27 cellular contexts compared by ENCODE assay signal in the genomic region with DNA sequence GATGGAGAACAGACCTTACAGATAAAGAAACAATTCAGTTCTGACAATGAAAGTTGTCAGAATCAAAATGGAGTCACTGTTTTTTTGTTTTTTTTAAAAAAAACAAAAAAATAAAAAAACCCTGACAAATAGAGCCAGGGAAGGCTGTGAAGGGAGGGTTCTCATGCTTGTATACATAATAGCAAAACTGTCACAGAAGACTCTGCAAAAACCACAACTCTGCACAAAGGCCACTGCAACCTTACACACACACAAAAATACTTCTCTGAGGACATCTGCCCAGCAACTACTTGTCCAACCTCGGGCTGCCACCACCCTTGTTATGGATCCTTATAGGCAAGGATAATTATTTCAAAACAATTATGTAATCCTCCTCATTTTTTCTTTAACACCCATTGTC. TPM values are rescaled to one million over a fixed set of nuclear protein-coding genes. Genes with fewer than 3 reads are reported as not detected.
A peak's percentile ranks its signal among the peaks of the same experiment; 100 is the strongest.
DNase-seq lines count a peak whose midpoint lies in the region; ATAC-seq, FAIRE-seq and TF ChIP-seq lines count a peak whose summit lies in the region.
"Had no signal": no experiment of that assay in that cellular context is flagged by ENCODE, and none has a peak within 500 bp of the region (broad histone marks: within the 10 kb centered on the region; RNA-seq: fewer than 3 reads in every experiment).

No MANE protein-coding gene starts in this region.

- TF ChIP-seq CTCF in GM12878 (IDR thresholded peaks at IDR 0.05 in 2 of 3, conservative IDR thresholded peaks at IDR 0.05 in 1 of 3; ENCODE audit: control insufficient read depth in 2 of 3, extremely low read depth in 1 of 3, insufficient read depth in 1 of 3, low read depth in 3 of 3, low read length in 3 of 3), result no peak

- TF ChIP-seq EP300 in GM12878 (IDR thresholded peaks at IDR 0.05; ENCODE audit: borderline replicate concordance in 1 of 2, control insufficient read depth in 1 of 2, low read depth in 2 of 2, low read length in 2 of 2), result no peak

- BruUV-seq in GM12878 (replicated peaks; lab: Mats Ljungman, UMichigan), result no TSS peak

- H3K27me3 ChIP-seq in GM12878 (replicated peaks in 1 of 2; ENCODE audit: control insufficient read depth in 2 of 2, insufficient read depth in 2 of 2, low read length in 1 of 2) (no peaks in the 10 kb centered on the region), mesenchymal stem cell (ENCODE audit: control insufficient read depth in 1 of 2, insufficient read depth in 1 of 2, low read length in 2 of 2) (no peaks in the 10 kb centered on the region)
- H3K27me3 ChIP-seq in naive thymus-derived CD4-positive, alpha-beta T cell (ENCODE audit: control insufficient read depth in 2 of 2, insufficient read depth in 2 of 2, low read length in 2 of 2), result no peaks in the 10 kb centered on the region
- H3K27me3 ChIP-seq: BLaER1 had no signal

- H3K9me3 ChIP-seq in GM12878 (replicated peaks; ENCODE audit: control insufficient read depth, insufficient read depth, low read length) (no peaks in the 10 kb centered on the region), mesenchymal stem cell (ENCODE audit: control insufficient read depth, low read length) (no peaks in the 10 kb centered on the region)
- no peaks in the 10 kb centered on the region for H3K9me3 ChIP-seq in naive thymus-derived CD4-positive, alpha-beta T cell (ENCODE audit: control insufficient read depth in 2 of 3, low read length in 3 of 3)
- H3K9me3 ChIP-seq: BLaER1 had no signal

- no peaks in the 10 kb centered on the region for H3K9me3 Mint-ChIP-seq in activated T-cell treated with anti-CD3 and anti-CD28 coated beads, Interleukin-2, amount 50 U/mL, for 72 hours
- no peaks in the 10 kb centered on the region for H3K9me3 Mint-ChIP-seq in naive thymus-derived CD4-positive, alpha-beta T cell
- no peaks in the 10 kb centered on the region for H3K9me3 Mint-ChIP-seq in activated T-helper 1 cell treated with anti-CD3 and anti-CD28 coated beads, Interleukin-12 subunit alpha, Interleukin-12 subunit beta, Interleukin-2, Interleukin-4 antibody, amounts not matched to agents 30 ng/mL and 10 ng/mL and 1 ng/mL, durations not matched to agents 14 hours and 24 hours and 36 hours
- H3K9me3 Mint-ChIP-seq: CD4-positive, CD25-positive, alpha-beta regulatory T cell had no signal

- CTCF ChIA-PET in GM12878 (lab: Yijun Ruan, JAX), result interaction anchor here (1.0 kb wide), 1 partner anchor 36 kb away, joined by 4 read pairs; no protein-coding TSS in a partner anchor
- CTCF ChIA-PET in naive thymus-derived CD4-positive, alpha-beta T cell (lab: Charles Lee), result no interaction called here

- no peaks in the 10 kb centered on the region for H4K20me1 ChIP-seq in GM12878 (ENCODE audit: control insufficient read depth, insufficient read depth)
- H4K20me1 ChIP-seq: BLaER1 had no signal

- no peak overlapping the region for H3K4ac ChIP-seq in mesenchymal stem cell (ENCODE audit: low read depth in 1 of 2, low read length in 2 of 2)

- POLR2A ChIA-PET in GM12878 (lab: Charles Lee), result no interaction called here
- POLR2A ChIA-PET in naive thymus-derived CD4-positive, alpha-beta T cell (lab: Charles Lee), result no interaction called here

- RAD21 ChIA-PET in GM12878 (lab: Charles Lee; ENCODE audit: unreplicated experiment), result no interaction called here

- ATAC-seq in activated T-cell treated with anti-CD3 and anti-CD28 coated beads, Interleukin-2, amount 50 U/mL, for 72 hours (replicated peaks in 1 of 2), result no peak
- ATAC-seq in GM12878, result peak; percentile 53; the same call in 1 of the 3 replicates
- ATAC-seq in naive thymus-derived CD4-positive, alpha-beta T cell, result no peak
- ATAC-seq: HCT116, K562, Panc1 had no signal

- no peak for TF ChIP-seq POLR2A in GM12878 (IDR thresholded peaks at IDR 0.05; ENCODE audit: low read depth, low read length)

- H2BK5ac ChIP-seq in mesenchymal stem cell (ENCODE audit: low read depth, low read length, poor library complexity, severe bottlenecking), result no peak overlapping the region

- no peak overlapping the region for H3K23ac ChIP-seq in mesenchymal stem cell (ENCODE audit: low read length in 2 of 2)

- H3K27ac Mint-ChIP-seq in activated T-cell treated with anti-CD3 and anti-CD28 coated beads, Interleukin-2, amount 50 U/mL, for 72 hours, result peak overlapping the region; percentile 4
- peak overlapping the region in 1 of 9 donors; percentile 63 for H3K27ac Mint-ChIP-seq in naive thymus-derived CD4-positive, alpha-beta T cell
- H3K27ac Mint-ChIP-seq in activated T-helper 1 cell treated with anti-CD3 and anti-CD28 coated beads, Interleukin-12 subunit alpha, Interleukin-12 subunit beta, Interleukin-2, Interleukin-4 antibody, amounts not matched to agents 30 ng/mL and 10 ng/mL and 1 ng/mL, durations not matched to agents 14 hours and 24 hours and 36 hours, result no peak overlapping the region

- H3K27ac ChIP-seq in GM12878 (ENCODE audit: control insufficient read depth, insufficient read depth), result no peak overlapping the region
- H3K27ac ChIP-seq in mesenchymal stem cell (ENCODE audit: low read length, poor library complexity, severe bottlenecking), result no peak overlapping the region
- H3K27ac ChIP-seq in naive thymus-derived CD4-positive, alpha-beta T cell (ENCODE audit: low read depth, low read length), result no peak overlapping the region
- H3K27ac ChIP-seq: BLaER1, RWPE1 had no signal

- no peak for FAIRE-seq in GM12878 (lab: Jason Lieb, UNC)
- FAIRE-seq: H1, K562 had no signal

- no peak overlapping the region for H3K14ac ChIP-seq in mesenchymal stem cell (ENCODE audit: low read length in 2 of 2)

- no peak overlapping the region for H4K8ac ChIP-seq in mesenchymal stem cell (ENCODE audit: low read length)

- no peak overlapping the region for H3K4me3 Mint-ChIP-seq in activated T-cell treated with anti-CD3 and anti-CD28 coated beads, Interleukin-2, amount 50 U/mL, for 72 hours
- no peak overlapping the region for H3K4me3 Mint-ChIP-seq in naive thymus-derived CD4-positive, alpha-beta T cell
- H3K4me3 Mint-ChIP-seq in activated T-helper 1 cell treated with anti-CD3 and anti-CD28 coated beads, Interleukin-12 subunit alpha, Interleukin-12 subunit beta, Interleukin-2, Interleukin-4 antibody, amounts not matched to agents 30 ng/mL and 10 ng/mL and 1 ng/mL, durations not matched to agents 14 hours and 24 hours and 36 hours, result no peak overlapping the region
- H3K4me3 Mint-ChIP-seq: CD4-positive, CD25-positive, alpha-beta regulatory T cell had no signal

- no peaks in the 10 kb centered on the region for H3K27me3 Mint-ChIP-seq in activated T-cell treated with anti-CD3 and anti-CD28 coated beads, Interleukin-2, amount 50 U/mL, for 72 hours (ENCODE audit: low read depth)
- H3K27me3 Mint-ChIP-seq in naive thymus-derived CD4-positive, alpha-beta T cell, result no peaks in the 10 kb centered on the region
- no peaks in the 10 kb centered on the region for H3K27me3 Mint-ChIP-seq in activated T-helper 1 cell treated with anti-CD3 and anti-CD28 coated beads, Interleukin-12 subunit alpha, Interleukin-12 subunit beta, Interleukin-2, Interleukin-4 antibody, amounts not matched to agents 30 ng/mL and 10 ng/mL and 1 ng/mL, durations not matched to agents 14 hours and 24 hours and 36 hours (ENCODE audit: insufficient read depth)
- H3K27me3 Mint-ChIP-seq: CD4-positive, CD25-positive, alpha-beta regulatory T cell had no signal

- no peak overlapping the region for H2AK5ac ChIP-seq in mesenchymal stem cell (ENCODE audit: low read length, severe bottlenecking)

- H3K4me3 ChIP-seq in GM12878, result no peak overlapping the region
- H3K4me3 ChIP-seq in mesenchymal stem cell (ENCODE audit: insufficient read depth in 1 of 2, low read depth in 1 of 2, low read length in 2 of 2), result no peak overlapping the region
- H3K4me3 ChIP-seq in naive thymus-derived CD4-positive, alpha-beta T cell (ENCODE audit: low read length), result no peak overlapping the region
- H3K4me3 ChIP-seq: BLaER1, K562 had no signal

- no peak overlapping the region for H4K91ac ChIP-seq in mesenchymal stem cell (ENCODE audit: low read length)

- no peak overlapping the region for H2BK120ac ChIP-seq in mesenchymal stem cell (ENCODE audit: low read depth, low read length)

- H3K79me1 ChIP-seq in mesenchymal stem cell (replicated peaks; ENCODE audit: low read length, poor library complexity, severe bottlenecking), result no peaks in the 10 kb centered on the region

- H3K4me1 ChIP-seq in GM12878 (ENCODE audit: control insufficient read depth, insufficient read depth, low read length) (0 out of 2 replicates have a peak, but pooled peaks cover 2% of the 10 kb centered on the region), mesenchymal stem cell (ENCODE audit: control insufficient read depth, insufficient read depth, low read depth, low read length) (no peaks in the 10 kb centered on the region)
- no peaks in the 10 kb centered on the region for H3K4me1 ChIP-seq in naive thymus-derived CD4-positive, alpha-beta T cell (ENCODE audit: control insufficient read depth in 2 of 2, insufficient read depth in 2 of 2, low read length in 2 of 2)

- H3K18ac ChIP-seq in mesenchymal stem cell (ENCODE audit: low read depth in 1 of 2, low read length in 2 of 2), result no peak overlapping the region

- H3K36me3 ChIP-seq in GM12878 (ENCODE audit: control insufficient read depth in 2 of 2, insufficient read depth in 2 of 2, low read length in 1 of 2) (0 out of 4 replicates have a peak, but pooled peaks cover 0 to 2% of the 10 kb centered on the region in 2 experiments), mesenchymal stem cell (ENCODE audit: control insufficient read depth in 1 of 2, insufficient read depth in 2 of 2, low read depth in 1 of 2, low read length in 2 of 2) (peaks cover 0 to 2% of the 10 kb centered on the region in 2 experiments)
- H3K36me3 ChIP-seq in naive thymus-derived CD4-positive, alpha-beta T cell (ENCODE audit: control insufficient read depth in 2 of 3, insufficient read depth in 3 of 3, low read length in 3 of 3), result no peaks in the 10 kb centered on the region
- H3K36me3 ChIP-seq: BLaER1 had no signal

- WGBS in GM12878 (ENCODE audit: insufficient coverage, insufficient replicate concordance, low lambda C conversion rate, missing lambda C conversion rate), result 0% methylated on average over 1 of the region's 1 CpG
- 100% methylated on average over 1 of the region's 1 CpG for WGBS in mesenchymal stem cell

- intact Hi-C loops in GM12878 (cut with micrococcal nuclease; ENCODE audit: unreplicated experiment), result no loop called here
- intact Hi-C loops in naive thymus-derived CD4-positive, alpha-beta T cell (cut with micrococcal nuclease), result no loop called here
- intact Hi-C loops in activated T-helper 1 cell treated with anti-CD3 and anti-CD28 coated beads, Interleukin-12 subunit alpha, Interleukin-12 subunit beta, Interleukin-2, Interleukin-4 antibody, amounts not matched to agents 30 ng/mL and 10 ng/mL and 1 ng/mL, durations not matched to agents 14 hours and 24 hours and 36 hours (cut with micrococcal nuclease), result loop anchor here (10.0 kb wide), 1 partner anchor 554 kb away; no protein-coding TSS in a partner anchor

- H3K9ac ChIP-seq in GM12878 (ENCODE audit: control insufficient read depth, insufficient read depth, low read length), result no peak overlapping the region
- no peak overlapping the region for H3K9ac ChIP-seq in mesenchymal stem cell (ENCODE audit: low read length)
- H3K9ac ChIP-seq: BLaER1 had no signal

- H3K36me3 Mint-ChIP-seq in activated T-cell treated with anti-CD3 and anti-CD28 coated beads, Interleukin-2, amount 50 U/mL, for 72 hours (ENCODE audit: insufficient read depth in 2 of 2), result peaks cover 1 to 3% of the 10 kb centered on the region in 2 donors
- H3K36me3 Mint-ChIP-seq in naive thymus-derived CD4-positive, alpha-beta T cell, result peaks cover 0 to 18% (median 0%) of the 10 kb centered on the region in 5 donors
- H3K36me3 Mint-ChIP-seq in activated T-helper 1 cell treated with anti-CD3 and anti-CD28 coated beads, Interleukin-12 subunit alpha, Interleukin-12 subunit beta, Interleukin-2, Interleukin-4 antibody, amounts not matched to agents 30 ng/mL and 10 ng/mL and 1 ng/mL, durations not matched to agents 14 hours and 24 hours and 36 hours (ENCODE audit: low read depth), result peaks cover 20% of the 10 kb centered on the region

- H2BK15ac ChIP-seq in mesenchymal stem cell (ENCODE audit: low read depth, poor library complexity, severe bottlenecking), result no peak overlapping the region

- H2AFZ ChIP-seq in GM12878 (ENCODE audit: control insufficient read depth, low read depth, low read length) (no peak overlapping the region), mesenchymal stem cell (ENCODE audit: low read depth, low read length) (no peak overlapping the region)

- in situ Hi-C loops in GM12878 (cut with MboI), result no loop called here

- SMC1A ChIA-PET in GM12878 (lab: Charles Lee; ENCODE audit: uncharacterized antibody, unreplicated experiment), result interaction anchor here (0.7 kb wide), 1 partner anchor 206 kb away, joined by 3 read pairs; no protein-coding TSS in a partner anchor

- peaks cover 6% of the 10 kb centered on the region for H3K4me1 Mint-ChIP-seq in activated T-cell treated with anti-CD3 and anti-CD28 coated beads, Interleukin-2, amount 50 U/mL, for 72 hours (ENCODE audit: low read depth)
- H3K4me1 Mint-ChIP-seq in naive thymus-derived CD4-positive, alpha-beta T cell, result peaks cover 0 to 27% (median 0%) of the 10 kb centered on the region in 7 donors
- peaks cover 24% of the 10 kb centered on the region for H3K4me1 Mint-ChIP-seq in activated T-helper 1 cell treated with anti-CD3 and anti-CD28 coated beads, Interleukin-12 subunit alpha, Interleukin-12 subunit beta, Interleukin-2, Interleukin-4 antibody, amounts not matched to agents 30 ng/mL and 10 ng/mL and 1 ng/mL, durations not matched to agents 14 hours and 24 hours and 36 hours (ENCODE audit: low read depth)

- DNase-seq in activated T-cell treated with anti-CD3 and anti-CD28 coated beads, Interleukin-2, amount 50 U/mL, for 72 hours, result no peak
- no peak for DNase-seq in activated T-cell treated with anti-CD3 and anti-CD28 coated beads for 4 hours
- no peak for DNase-seq in GM12878 (ENCODE audit: low read depth, low spot score)
- peak; percentile 32 for DNase-seq in mesenchymal stem cell
- no peak for DNase-seq in naive thymus-derived CD4-positive, alpha-beta T cell
- no peak for DNase-seq in activated T-helper 1 cell treated with anti-CD3 and anti-CD28 coated beads, Interleukin-12 subunit alpha, Interleukin-12 subunit beta, Interleukin-2, Interleukin-4 antibody, amounts not matched to agents 30 ng/mL and 10 ng/mL and 1 ng/mL, durations not matched to agents 14 hours and 24 hours and 36 hours (ENCODE audit: low spot score)
- no peak for DNase-seq in HPDE6-E6E7 (ENCODE audit: extremely low spot score)
- DNase-seq: CD4-positive, CD25-positive, alpha-beta regulatory T cell; Kasumi-1; NCI-H1092 treated with DMSO at 0.1 percent for 48 hours; NCI-H1436; NCI-H187; NCI-H2081 treated with DMSO at 0.1 percent for 48 hours; NCI-H2171; NCI-H226; NCI-H510A; NCI-H69; SHP77 had no signal

- no peak overlapping the region for H2BK12ac ChIP-seq in mesenchymal stem cell (ENCODE audit: low read length in 2 of 2)

- no peak overlapping the region for H3K4me2 ChIP-seq in GM12878 (ENCODE audit: control insufficient read depth, insufficient read depth)
- no peak overlapping the region for H3K4me2 ChIP-seq in mesenchymal stem cell (ENCODE audit: low read length, poor library complexity, severe bottlenecking)
- H3K4me2 ChIP-seq: BLaER1 had no signal

- no peaks in the 10 kb centered on the region for H3K79me2 ChIP-seq in GM12878 (ENCODE audit: control insufficient read depth, insufficient read depth, low read length)

- no peak for TF ChIP-seq RAD21 in GM12878 (IDR thresholded peaks at IDR 0.05; ENCODE audit: insufficient read depth, low read depth, low read length)

RNA-seq across cellular contexts. Expression of gene C2orf66, which starts 41.9 kb away (rescaled TPM):
- under 1 TPM; 0.38 to 0.60 TPM for total RNA-seq in activated T-cell treated with anti-CD3 and anti-CD28 coated beads, Interleukin-2, amount 50 U/mL, for 72 hours
- 0.23 and 0.49 TPM in 2 replicates for total RNA-seq in GM12878 (2013; cell fraction: nucleolus; rRNA removed)
- total RNA-seq in GM12878 (2014; rRNA removed), result 0.05 TPM in 1 of 2 replicates, not detected in the other
- total RNA-seq in GM12878 (2014; rRNA removed; fragmentation: Illumina TruSeq; extraction: Trizol), result 0.09 TPM in 1 of 2 replicates, not detected in the other
- total RNA-seq in GM12878 (2021), result not detected in 2 replicates
- polyA plus RNA-seq in GM12878 (2011; ENCODE audit: low read depth), result not detected
- polyA plus RNA-seq in GM12878 (2011; rRNA removed), result 0.07 and 0.17 TPM in 2 replicates
- polyA plus RNA-seq in GM12878 (2011; cell fraction: cytosol; rRNA removed), result 0.04 TPM in 1 of 2 replicates, not detected in the other
- 0.47 and 0.49 TPM in 2 replicates for polyA plus RNA-seq in GM12878 (2011; cell fraction: nucleus; rRNA removed)
- polyA plus RNA-seq in GM12878 (2012), result 0.06 TPM in 1 of 2 replicates, not detected in the other
- polyA plus RNA-seq in GM12878 (2014; fragmentation: Illumina TruSeq; extraction: Trizol), result 0.04 TPM in 1 of 2 replicates, not detected in the other
- polyA plus RNA-seq in GM12878 (2014; fragmentation: Nextera tagmentation; extraction: Ambion mirVana), result not detected
- polyA plus RNA-seq in GM12878 (2014; rRNA removed), result 0.10 TPM in 2 replicates
- polyA plus RNA-seq in GM12878 (2016; fragmentation: Nextera tagmentation; extraction: Ambion mirVana), result not detected
- not detected in 2 replicates for polyA minus RNA-seq in GM12878 (2011; rRNA and poly(A)+ RNA removed)
- polyA minus RNA-seq in GM12878 (2011; cell fraction: cytosol; rRNA and poly(A)+ RNA removed), result not detected in 2 replicates
- polyA minus RNA-seq in GM12878 (2011; cell fraction: nucleus; rRNA and poly(A)+ RNA removed), result 0.24 TPM in 1 of 2 replicates, not detected in the other
- 0.04 TPM for polyA plus RNA-seq in mesenchymal stem cell (2013, experiment 1 of 2)
- not detected for polyA plus RNA-seq in mesenchymal stem cell (2013, experiment 2 of 2)
- under 1 TPM in 1 of 5 experiments, not detected in 4; 0.53 TPM for total RNA-seq in naive thymus-derived CD4-positive, alpha-beta T cell
- not detected for polyA plus RNA-seq in naive thymus-derived CD4-positive, alpha-beta T cell
- total RNA-seq in activated T-helper 1 cell treated with anti-CD3 and anti-CD28 coated beads, Interleukin-12 subunit alpha, Interleukin-12 subunit beta, Interleukin-2, Interleukin-4 antibody, amounts not matched to agents 30 ng/mL and 10 ng/mL and 1 ng/mL, durations not matched to agents 14 hours and 24 hours and 36 hours, result 0.18 and 0.42 TPM in 2 replicates
- total RNA-seq: A172; CD4-positive, CD25-positive, alpha-beta regulatory T cell; H1; HT1080; K562; M059J had no signal
- polyA plus RNA-seq: CD4-positive, CD25-positive, alpha-beta regulatory T cell; H1; K562 had no signal

RNA-seq across cellular contexts. Expression of gene GTF3C3, which starts 51.6 kb away (rescaled TPM):
- total RNA-seq in activated T-cell treated with anti-CD3 and anti-CD28 coated beads, Interleukin-2, amount 50 U/mL, for 72 hours, result 10 to 100 TPM; 57.2 to 61.2 TPM
- total RNA-seq in GM12878 (2013; cell fraction: nucleolus; rRNA removed), result 153 and 160 TPM in 2 replicates
- total RNA-seq in GM12878 (2014; rRNA removed) (50.5 and 59.6 TPM in 2 replicates), GM12878 (2014; rRNA removed; fragmentation: Illumina TruSeq; extraction: Trizol) (48.4 and 49.7 TPM in 2 replicates), GM12878 (2021) (41.6 and 44.3 TPM in 2 replicates)
- polyA plus RNA-seq in GM12878 (2011; ENCODE audit: low read depth), result 16.7 TPM
- polyA plus RNA-seq in GM12878 (2011; rRNA removed) (46.9 and 80.0 TPM in 2 replicates), GM12878 (2014; fragmentation: Illumina TruSeq; extraction: Trizol) (36.1 and 38.3 TPM in 2 replicates), GM12878 (2014; fragmentation: Nextera tagmentation; extraction: Ambion mirVana) (10 to 100 TPM; 16.3 to 17.3 TPM), GM12878 (2014; rRNA removed) (31.1 and 34.6 TPM in 2 replicates), GM12878 (2016; fragmentation: Nextera tagmentation; extraction: Ambion mirVana) (10 to 100 TPM; 34.0 to 37.0 TPM)
- polyA plus RNA-seq in GM12878 (2011; cell fraction: cytosol; rRNA removed), result 19.8 and 20.7 TPM in 2 replicates
- 66.8 and 75.0 TPM in 2 replicates for polyA plus RNA-seq in GM12878 (2011; cell fraction: nucleus; rRNA removed)
- polyA plus RNA-seq in GM12878 (2012), result 20.4 and 21.0 TPM in 2 replicates
- 52.5 and 79.7 TPM in 2 replicates for polyA minus RNA-seq in GM12878 (2011; rRNA and poly(A)+ RNA removed)
- polyA minus RNA-seq in GM12878 (2011; cell fraction: cytosol; rRNA and poly(A)+ RNA removed), result 10.7 and 12.6 TPM in 2 replicates
- 55.0 and 67.7 TPM in 2 replicates for polyA minus RNA-seq in GM12878 (2011; cell fraction: nucleus; rRNA and poly(A)+ RNA removed)
- 14.5 TPM for polyA plus RNA-seq in mesenchymal stem cell (2013, experiment 1 of 2)
- polyA plus RNA-seq in mesenchymal stem cell (2013, experiment 2 of 2), result 14.1 TPM
- total RNA-seq in naive thymus-derived CD4-positive, alpha-beta T cell, result 10 to 100 TPM; 29.6 to 59.2 (median 47.7) TPM
- polyA plus RNA-seq in naive thymus-derived CD4-positive, alpha-beta T cell, result 10 to 100 TPM; 13.5 to 17.9 TPM
- total RNA-seq in activated T-helper 1 cell treated with anti-CD3 and anti-CD28 coated beads, Interleukin-12 subunit alpha, Interleukin-12 subunit beta, Interleukin-2, Interleukin-4 antibody, amounts not matched to agents 30 ng/mL and 10 ng/mL and 1 ng/mL, durations not matched to agents 14 hours and 24 hours and 36 hours, result 69.5 and 72.2 TPM in 2 replicates
